In the genomic region with DNA sequence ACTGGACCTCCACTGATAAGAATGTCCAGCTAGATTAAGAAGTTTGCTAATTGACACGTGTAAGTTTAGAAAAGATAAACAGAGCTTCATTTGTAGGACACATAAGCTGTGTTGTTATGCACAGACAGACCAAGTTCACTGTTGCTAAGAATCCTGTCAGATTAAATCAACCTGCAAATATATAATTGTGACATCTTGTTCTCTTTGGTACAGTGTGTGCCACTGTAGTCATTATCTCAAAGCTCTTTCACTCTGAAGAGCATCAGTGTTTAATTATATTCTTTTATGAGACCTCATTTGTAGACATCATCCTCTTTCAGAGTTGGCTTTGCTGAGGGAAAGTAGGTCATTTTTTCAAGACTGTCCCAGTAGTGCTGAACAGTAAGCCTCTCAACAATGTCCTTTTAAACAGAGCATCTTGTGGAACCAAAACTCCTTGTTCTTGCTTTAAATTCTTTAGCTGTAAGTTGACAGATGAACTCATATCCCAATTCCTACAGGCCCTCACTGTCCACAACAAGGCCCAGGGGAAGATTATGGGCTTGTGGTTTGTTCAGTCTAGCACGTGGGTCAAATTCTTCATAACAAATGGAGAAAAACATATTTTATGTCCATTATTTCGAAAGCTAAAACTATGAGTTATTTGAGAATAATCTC, we compare ENCODE assay signal across 21 cellular contexts.
DNase-seq lines count a peak whose midpoint lies in the region; ATAC-seq and TF ChIP-seq lines count a peak whose summit lies in the region.
"Had no signal": no experiment of that assay in that cellular context is flagged by ENCODE, and none has a peak within 500 bp of the region (broad histone marks: within the 10 kb centered on the region; RNA-seq: fewer than 3 reads in every experiment).

No MANE protein-coding gene starts in this region.

- no peak overlapping the region for H3K4me3 ChIP-seq in right cardiac atrium (ENCODE audit: low read length)
- no peak overlapping the region for H3K4me3 ChIP-seq in esophagus muscularis mucosa
- H3K4me3 ChIP-seq: gastroesophageal sphincter, upper lobe of left lung had no signal

- 42% methylated on average over 3 of the region's 3 CpGs for WGBS in right cardiac atrium
- WGBS in esophagus muscularis mucosa: 76% methylated on average over 3 of the region's 3 CpGs

- no peak for TF ChIP-seq CTCF in chondrocyte (IDR thresholded peaks at IDR 0.05)
- no peak for TF ChIP-seq CTCF in esophagus muscularis mucosa (IDR thresholded peaks at IDR 0.05)

- H3K9me3 ChIP-seq in right cardiac atrium (ENCODE audit: control insufficient read depth, low read length) (no peaks in the 10 kb centered on the region), esophagus muscularis mucosa (no peaks in the 10 kb centered on the region)
- H3K9me3 ChIP-seq: gastroesophageal sphincter, upper lobe of left lung had no signal

- TF ChIP-seq POLR2A in esophagus muscularis mucosa (IDR thresholded peaks at IDR 0.05; ENCODE audit: low read depth): no peak

- H3K27ac ChIP-seq in right cardiac atrium (ENCODE audit: low read length) (no peak overlapping the region), esophagus muscularis mucosa (replicated peaks in 1 of 4) (no peak overlapping the region)
- H3K27ac ChIP-seq: gastroesophageal sphincter, RWPE1, upper lobe of left lung had no signal

- peaks cover 11% of the 10 kb centered on the region for H3K9me3 Mint-ChIP-seq in chondrocyte (ENCODE audit: low read depth)

- ATAC-seq in Right ventricle myocardium inferior (peak; percentile 81), right cardiac atrium (peak; percentile 47 to 86)
- ATAC-seq: gastroesophageal sphincter; stimulated activated naive B cell treated with anti-CD40 and anti-IgM and Interleukin-4, amounts not matched to agents 10 μg/mL and 1 μg/mL and 100 μg/mL, for 72 hours had no signal

- TF ChIP-seq EP300 in esophagus muscularis mucosa (IDR thresholded peaks at IDR 0.05): no peak

- peak overlapping the region; percentile 77 for H3K27ac Mint-ChIP-seq in chondrocyte (ENCODE audit: unreplicated experiment)
- H3K27ac Mint-ChIP-seq: activated naive CD4-positive, alpha-beta T cell treated with anti-CD3 and anti-CD28 coated beads, Interleukin-2, amount 10 ng/mL, durations not matched to agents 7 days and 5 days; CD4-positive, CD25-positive, alpha-beta regulatory T cell; stimulated activated naive B cell treated with anti-CD40 and anti-IgM and Interleukin-4, amounts not matched to agents 10 μg/mL and 1 μg/mL and 100 μg/mL, for 72 hours had no signal

- H3K36me3 Mint-ChIP-seq in chondrocyte (ENCODE audit: low read depth): peaks cover 2% of the 10 kb centered on the region
- H3K36me3 Mint-ChIP-seq: activated naive CD4-positive, alpha-beta T cell treated with anti-CD3 and anti-CD28 coated beads, Interleukin-2, amount 10 ng/mL, durations not matched to agents 7 days and 5 days; CD4-positive, CD25-positive, alpha-beta regulatory T cell; stimulated activated naive B cell treated with anti-CD40 and anti-IgM and Interleukin-4, amounts not matched to agents 10 μg/mL and 1 μg/mL and 100 μg/mL, for 72 hours had no signal

- DNase-seq in Right ventricle myocardium inferior (ENCODE audit: missing footprints): no peak
- no peak for DNase-seq in cardiac septum (ENCODE audit: low spot score)
- DNase-seq in chondrocyte (ENCODE audit: low spot score): no peak
- no peak for DNase-seq in right cardiac atrium
- peak; percentile 80 for DNase-seq in stromal cell of bone marrow (ENCODE audit: low read depth)
- no peak for DNase-seq in HuH-7.5 (ENCODE audit: low spot score)
- no peak for DNase-seq in stimulated activated CD4-positive, alpha-beta T cell treated with anti-CD3 and anti-CD28 coated beads, Interleukin-1b, Interleukin-23, amount 100 ng/mL, for 48 hours
- no peak for DNase-seq in esophagus muscularis mucosa (ENCODE audit: extremely low spot score)
- DNase-seq: 8988T; activated CD4-positive, CD25-positive, alpha-beta regulatory T cell treated with anti-CD3 and anti-CD28 coated beads, Interleukin-2, amount 50 U/mL, for 72 hours; activated CD8-positive, alpha-beta memory T cell treated with anti-CD3 and anti-CD28 coated beads, Interleukin-2, amount 50 U/mL, for 48 hours; activated naive CD4-positive, alpha-beta T cell treated with anti-CD3 and anti-CD28 coated beads, Interleukin-2, amount 10 ng/mL, durations not matched to agents 7 days and 5 days; CD4-positive, CD25-positive, alpha-beta regulatory T cell; DMS79; effector CD8-positive, alpha-beta T cell; H7; occipital lobe; stimulated activated naive B cell treated with anti-CD40 and anti-IgM and Interleukin-4, amounts not matched to agents 10 μg/mL and 1 μg/mL and 100 μg/mL, for 72 hours; upper lobe of left lung had no signal

- intact Hi-C loops in Right ventricle myocardium inferior (cut with DNase I) (loop anchor here (10.0 kb wide), 2 partner anchors 677 to 1227 kb away; a partner anchor contains a TSS), cardiac septum (cut with DNase I) (no loop called here), right cardiac atrium (cut with DNase I) (no loop called here), esophagus muscularis mucosa (cut with DNase I) (no loop called here)

- no peaks in the 10 kb centered on the region for H3K4me1 ChIP-seq in right cardiac atrium (ENCODE audit: control insufficient read depth, insufficient read depth, low read length)
- H3K4me1 ChIP-seq in esophagus muscularis mucosa: peaks cover 0 to 4% (median 0%) of the 10 kb centered on the region in 4 donors
- H3K4me1 ChIP-seq: upper lobe of left lung had no signal

- H3K36me3 ChIP-seq in esophagus muscularis mucosa: no peaks in the 10 kb centered on the region
- H3K36me3 ChIP-seq: gastroesophageal sphincter, upper lobe of left lung had no signal

- no peaks in the 10 kb centered on the region for H3K27me3 Mint-ChIP-seq in chondrocyte (ENCODE audit: low read depth)
- H3K27me3 Mint-ChIP-seq: activated naive CD4-positive, alpha-beta T cell treated with anti-CD3 and anti-CD28 coated beads, Interleukin-2, amount 10 ng/mL, durations not matched to agents 7 days and 5 days; CD4-positive, CD25-positive, alpha-beta regulatory T cell; stimulated activated naive B cell treated with anti-CD40 and anti-IgM and Interleukin-4, amounts not matched to agents 10 μg/mL and 1 μg/mL and 100 μg/mL, for 72 hours had no signal

- H3K27me3 ChIP-seq in right cardiac atrium (ENCODE audit: control insufficient read depth, insufficient read depth): no peaks in the 10 kb centered on the region
- no peaks in the 10 kb centered on the region for H3K27me3 ChIP-seq in esophagus muscularis mucosa
- H3K27me3 ChIP-seq: gastroesophageal sphincter, upper lobe of left lung had no signal

- no peak overlapping the region for H3K4me3 Mint-ChIP-seq in chondrocyte (ENCODE audit: unreplicated experiment)
- H3K4me3 Mint-ChIP-seq: activated naive CD4-positive, alpha-beta T cell treated with anti-CD3 and anti-CD28 coated beads, Interleukin-2, amount 10 ng/mL, durations not matched to agents 7 days and 5 days; CD4-positive, CD25-positive, alpha-beta regulatory T cell; stimulated activated naive B cell treated with anti-CD40 and anti-IgM and Interleukin-4, amounts not matched to agents 10 μg/mL and 1 μg/mL and 100 μg/mL, for 72 hours had no signal

- H3K4me1 Mint-ChIP-seq in chondrocyte (ENCODE audit: low read depth): peaks cover 46% of the 10 kb centered on the region
- H3K4me1 Mint-ChIP-seq: activated naive CD4-positive, alpha-beta T cell treated with anti-CD3 and anti-CD28 coated beads, Interleukin-2, amount 10 ng/mL, durations not matched to agents 7 days and 5 days; CD4-positive, CD25-positive, alpha-beta regulatory T cell had no signal
